ENCODE assay signal across 13 cellular contexts in the genomic region with DNA sequence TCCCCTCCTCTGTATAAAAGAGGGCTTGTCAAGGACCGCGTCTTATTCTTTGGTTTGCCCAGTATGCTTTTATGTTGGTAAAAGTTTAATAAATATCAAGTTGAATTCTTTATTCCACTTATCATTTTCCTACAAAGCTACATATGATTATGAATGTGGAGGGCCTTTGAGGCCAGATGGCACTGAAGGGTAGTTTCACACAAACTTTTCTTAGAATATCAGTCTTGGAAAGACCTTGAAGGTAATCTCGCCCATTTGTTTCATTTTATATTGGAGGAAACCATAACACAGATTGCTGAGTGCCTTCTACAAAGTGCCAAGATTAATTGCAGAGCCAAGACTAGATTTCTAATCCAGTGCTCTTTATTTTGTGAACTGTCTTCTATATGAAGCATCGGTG. TPM values are rescaled to one million over a fixed set of nuclear protein-coding genes. Genes with fewer than 3 reads are reported as not detected.
DNase-seq lines count a peak whose midpoint lies in the region; ATAC-seq and TF ChIP-seq lines count a peak whose summit lies in the region.
"Had no signal": no experiment of that assay in that cellular context is flagged by ENCODE, and none has a peak within 500 bp of the region (broad histone marks: within the 10 kb centered on the region; RNA-seq: fewer than 3 reads in every experiment).

No MANE protein-coding gene starts in this region.

- no peak overlapping the region for H2AK5ac ChIP-seq in trophoblast cell (ENCODE audit: low read length)

- peaks cover 11% of the 10 kb centered on the region for H3K36me3 ChIP-seq in endodermal cell (ENCODE audit: control insufficient read depth, insufficient read depth, low read length)
- H3K36me3 ChIP-seq in trophoblast cell (ENCODE audit: control insufficient read depth in 1 of 2, insufficient read depth in 2 of 2, low read length in 2 of 2): peaks cover 0 to 4% of the 10 kb centered on the region in 2 experiments

- no peak for ATAC-seq in stimulated activated naive CD8-positive, alpha-beta T cell treated with anti-CD3 and anti-CD28 coated beads, Interleukin-15, amount 100 ng/mL, for 72 hours
- ATAC-seq in foreskin keratinocyte: no peak
- ATAC-seq in natural killer cell: no peak

- intact Hi-C loops in natural killer cell (cut with micrococcal nuclease): no loop called here

- H2AFZ ChIP-seq in trophoblast cell (ENCODE audit: insufficient read depth, low read length, poor library complexity): no peak overlapping the region

- no peak overlapping the region for H4K12ac ChIP-seq in trophoblast cell (ENCODE audit: low read depth, low read length)

- H4K91ac ChIP-seq in trophoblast cell (ENCODE audit: low read depth, low read length): no peak overlapping the region

- H2BK5ac ChIP-seq in trophoblast cell (ENCODE audit: low read depth, low read length, poor library complexity): no peak overlapping the region

- peaks cover 81% of the 10 kb centered on the region for H3K4me1 Mint-ChIP-seq in stimulated activated naive CD8-positive, alpha-beta T cell treated with anti-CD3 and anti-CD28 coated beads, Interleukin-15, Interleukin-2, amounts not matched to agents 100 ng/mL and 50 ng/mL, for 24 hours (ENCODE audit: low read depth)
- peaks cover 85% of the 10 kb centered on the region for H3K4me1 Mint-ChIP-seq in stimulated activated naive CD8-positive, alpha-beta T cell treated with anti-CD3 and anti-CD28 coated beads, Interleukin-15, amount 100 ng/mL, for 72 hours
- H3K4me1 Mint-ChIP-seq in endodermal cell (peaks cover 49% of the 10 kb centered on the region), progenitor cell of endocrine pancreas (ENCODE audit: low read depth) (peaks cover 43% of the 10 kb centered on the region), natural killer cell (peaks cover 17 to 29% of the 10 kb centered on the region in 2 donors)

- TF ChIP-seq CTCF in endodermal cell (conservative IDR thresholded peaks at IDR 0.05): no peak
- no peak for TF ChIP-seq CTCF in progenitor cell of endocrine pancreas (IDR thresholded peaks at IDR 0.05; ENCODE audit: unreplicated experiment)
- TF ChIP-seq CTCF in foreskin keratinocyte (conservative IDR thresholded peaks at IDR 0.05): no peak
- no peak for TF ChIP-seq CTCF in natural killer cell (IDR thresholded peaks at IDR 0.05)

- no peak overlapping the region for H3K4me3 Mint-ChIP-seq in stimulated activated naive CD8-positive, alpha-beta T cell treated with anti-CD3 and anti-CD28 coated beads, Interleukin-15, Interleukin-2, amounts not matched to agents 100 ng/mL and 50 ng/mL, for 24 hours
- H3K4me3 Mint-ChIP-seq in stimulated activated naive CD8-positive, alpha-beta T cell treated with anti-CD3 and anti-CD28 coated beads, Interleukin-15, amount 100 ng/mL, for 72 hours: no peak overlapping the region
- H3K4me3 Mint-ChIP-seq in endodermal cell: no peak overlapping the region
- H3K4me3 Mint-ChIP-seq in progenitor cell of endocrine pancreas (ENCODE audit: low read depth): no peak overlapping the region
- no peak overlapping the region for H3K4me3 Mint-ChIP-seq in natural killer cell

- no peak overlapping the region for H4K8ac ChIP-seq in trophoblast cell (ENCODE audit: low read depth, low read length)

- H3K36me3 Mint-ChIP-seq in stimulated activated naive CD8-positive, alpha-beta T cell treated with anti-CD3 and anti-CD28 coated beads, Interleukin-15, Interleukin-2, amounts not matched to agents 100 ng/mL and 50 ng/mL, for 24 hours (ENCODE audit: low read depth): peaks cover 47% of the 10 kb centered on the region
- H3K36me3 Mint-ChIP-seq in endodermal cell (ENCODE audit: low read depth) (peaks cover 5% of the 10 kb centered on the region), progenitor cell of endocrine pancreas (ENCODE audit: insufficient read depth) (peaks cover 4% of the 10 kb centered on the region), natural killer cell (no peaks in the 10 kb centered on the region)

- DNase-seq in stimulated activated naive CD8-positive, alpha-beta T cell treated with anti-CD3 and anti-CD28 coated beads, Interleukin-15, amount 100 ng/mL, for 72 hours: no peak
- DNase-seq in endodermal cell (no peak), progenitor cell of endocrine pancreas (ENCODE audit: low spot score, unreplicated experiment) (no peak), foreskin keratinocyte (no peak), natural killer cell (no peak), trophoblast cell (no peak)
- DNase-seq: KBM-7; NCI-H226; NCI-H69; NK-92 treated with Interleukin-12 subunit alpha and Interleukin-12 subunit beta, amount 100 ng/mL, for 24 hours had no signal

- H2BK120ac ChIP-seq in trophoblast cell (ENCODE audit: insufficient read depth, low read length, poor library complexity): no peak overlapping the region

- peaks cover 2% of the 10 kb centered on the region for H3K79me1 ChIP-seq in trophoblast cell (ENCODE audit: low read length)

- H3K9ac ChIP-seq in endodermal cell (ENCODE audit: extremely low read depth, low read length, poor library complexity, severe bottlenecking) (no peak overlapping the region), trophoblast cell (ENCODE audit: low read length) (no peak overlapping the region)
- H3K9ac ChIP-seq: BLaER1 treated with 17β-estradiol and CSF1 and Interleukin-3, amounts not matched to agents 10 nM and 100 nM had no signal

- H3K4me3 ChIP-seq in endodermal cell (ENCODE audit: low read length): peak overlapping the region; percentile 3
- no peak overlapping the region for H3K4me3 ChIP-seq in trophoblast cell (ENCODE audit: low read depth, low read length)
- H3K4me3 ChIP-seq: BLaER1 treated with 17β-estradiol and CSF1 and Interleukin-3, amounts not matched to agents 10 nM and 100 nM had no signal

- no peak overlapping the region for H3K23ac ChIP-seq in trophoblast cell (ENCODE audit: low read length)

- no peak overlapping the region for H3K4ac ChIP-seq in trophoblast cell (ENCODE audit: low read depth, low read length)

- peak overlapping the region; percentile 10 for H3K27ac Mint-ChIP-seq in stimulated activated naive CD8-positive, alpha-beta T cell treated with anti-CD3 and anti-CD28 coated beads, Interleukin-15, Interleukin-2, amounts not matched to agents 100 ng/mL and 50 ng/mL, for 24 hours
- H3K27ac Mint-ChIP-seq in stimulated activated naive CD8-positive, alpha-beta T cell treated with anti-CD3 and anti-CD28 coated beads, Interleukin-15, amount 100 ng/mL, for 72 hours: no peak overlapping the region
- H3K27ac Mint-ChIP-seq in endodermal cell: no peak overlapping the region
- peak overlapping the region; percentile 97 for H3K27ac Mint-ChIP-seq in progenitor cell of endocrine pancreas
- no peak overlapping the region for H3K27ac Mint-ChIP-seq in natural killer cell

- no peaks in the 10 kb centered on the region for H3K9me3 ChIP-seq in endodermal cell (ENCODE audit: control insufficient read depth, low read length)
- H3K9me3 ChIP-seq in trophoblast cell (ENCODE audit: insufficient read depth, low read depth, low read length): no peaks in the 10 kb centered on the region

- H3K4me2 ChIP-seq in trophoblast cell (ENCODE audit: low read length): no peak overlapping the region
- H3K4me2 ChIP-seq: BLaER1 treated with 17β-estradiol and CSF1 and Interleukin-3, amounts not matched to agents 10 nM and 100 nM had no signal

- no peaks in the 10 kb centered on the region for H3K27me3 Mint-ChIP-seq in stimulated activated naive CD8-positive, alpha-beta T cell treated with anti-CD3 and anti-CD28 coated beads, Interleukin-15, Interleukin-2, amounts not matched to agents 100 ng/mL and 50 ng/mL, for 24 hours
- no peaks in the 10 kb centered on the region for H3K27me3 Mint-ChIP-seq in stimulated activated naive CD8-positive, alpha-beta T cell treated with anti-CD3 and anti-CD28 coated beads, Interleukin-15, amount 100 ng/mL, for 72 hours
- H3K27me3 Mint-ChIP-seq in endodermal cell (ENCODE audit: insufficient read depth): no peaks in the 10 kb centered on the region
- no peaks in the 10 kb centered on the region for H3K27me3 Mint-ChIP-seq in progenitor cell of endocrine pancreas
- H3K27me3 Mint-ChIP-seq in natural killer cell (ENCODE audit: low read depth in 2 of 2): no peaks in the 10 kb centered on the region

- H3K27me3 ChIP-seq in endodermal cell (ENCODE audit: control insufficient read depth, insufficient read depth, low read length, poor library complexity, severe bottlenecking): no peaks in the 10 kb centered on the region
- H3K27me3 ChIP-seq in foreskin keratinocyte: no peaks in the 10 kb centered on the region
- no peaks in the 10 kb centered on the region for H3K27me3 ChIP-seq in trophoblast cell (ENCODE audit: insufficient read depth, low read length)
- H3K27me3 ChIP-seq: BLaER1 treated with 17β-estradiol and CSF1 and Interleukin-3, amounts not matched to agents 10 nM and 100 nM had no signal

- no peak overlapping the region for H2BK12ac ChIP-seq in trophoblast cell (ENCODE audit: low read length)

- no peak overlapping the region for H3K18ac ChIP-seq in trophoblast cell (ENCODE audit: low read length)

- no peak overlapping the region for H3K14ac ChIP-seq in trophoblast cell (ENCODE audit: low read length)

- H3K27ac ChIP-seq in endodermal cell (ENCODE audit: low read depth, low read length) (no peak overlapping the region), foreskin keratinocyte (no peak overlapping the region), trophoblast cell (ENCODE audit: low read depth, low read length) (no peak overlapping the region)
- H3K27ac ChIP-seq: BLaER1 treated with 17β-estradiol and CSF1 and Interleukin-3, amounts not matched to agents 10 nM and 100 nM; RWPE1 had no signal

- H3K79me2 ChIP-seq in trophoblast cell (ENCODE audit: control insufficient read depth, insufficient read depth, low read length, poor library complexity): peaks cover 3% of the 10 kb centered on the region

- H3K9me3 Mint-ChIP-seq in stimulated activated naive CD8-positive, alpha-beta T cell treated with anti-CD3 and anti-CD28 coated beads, Interleukin-15, Interleukin-2, amounts not matched to agents 100 ng/mL and 50 ng/mL, for 24 hours: no peaks in the 10 kb centered on the region
- no peaks in the 10 kb centered on the region for H3K9me3 Mint-ChIP-seq in stimulated activated naive CD8-positive, alpha-beta T cell treated with anti-CD3 and anti-CD28 coated beads, Interleukin-15, amount 100 ng/mL, for 72 hours
- no peaks in the 10 kb centered on the region for H3K9me3 Mint-ChIP-seq in endodermal cell
- H3K9me3 Mint-ChIP-seq in progenitor cell of endocrine pancreas (ENCODE audit: low read depth): no peaks in the 10 kb centered on the region
- no peaks in the 10 kb centered on the region for H3K9me3 Mint-ChIP-seq in natural killer cell

- H3K4me1 ChIP-seq in endodermal cell (ENCODE audit: control insufficient read depth, insufficient read depth, low read length) (peaks cover 12% of the 10 kb centered on the region), foreskin keratinocyte (peaks cover 8% of the 10 kb centered on the region), trophoblast cell (ENCODE audit: control insufficient read depth in 1 of 2, insufficient read depth in 2 of 2, low read length in 2 of 2) (peaks cover 0 to 6% of the 10 kb centered on the region in 2 experiments)

- 88 to 100% methylated on average over 1 of the region's 4 CpGs for WGBS in endodermal cell (ENCODE audit: insufficient coverage in 1 of 2, insufficient read length in 1 of 2), 2 experiments
- WGBS in trophoblast cell (ENCODE audit: extremely low coverage, insufficient coverage, insufficient read length): no CpG with 5 or more reads among the region's 4 CpGs

RNA-seq across cellular contexts. Expression of gene FUBP1, which starts 5.8 kb away (rescaled TPM):
- 100 to 1,000 TPM; 220 to 242 TPM for total RNA-seq in endodermal cell
- 247 TPM for polyA plus RNA-seq in endodermal cell (2013, experiment 1 of 2)
- polyA plus RNA-seq in endodermal cell (2013, experiment 2 of 2): 226 TPM
- 259 and 270 TPM in 2 replicates for total RNA-seq in progenitor cell of endocrine pancreas
- total RNA-seq in foreskin keratinocyte: 140 and 146 TPM in 2 replicates
- polyA plus RNA-seq in foreskin keratinocyte: 60.7 and 73.1 TPM in 2 replicates
- total RNA-seq in natural killer cell: 100 to 1,000 TPM; 247 to 285 (median 249) TPM
- 144 TPM in 2 replicates for polyA plus RNA-seq in trophoblast cell (2013)

RNA-seq across cellular contexts. Expression of gene DNAJB4, which starts 20.1 kb away (rescaled TPM):
- total RNA-seq in endodermal cell (10 to 100 TPM; 16.4 to 38.4 TPM), progenitor cell of endocrine pancreas (27.2 and 30.1 TPM in 2 replicates), foreskin keratinocyte (14.1 and 19.9 TPM in 2 replicates), natural killer cell (10 to 100 TPM; 26.8 to 30.7 (median 28.2) TPM)
- polyA plus RNA-seq in endodermal cell (2013, experiment 1 of 2): 18.4 TPM
- polyA plus RNA-seq in endodermal cell (2013, experiment 2 of 2): 21.3 TPM
- polyA plus RNA-seq in foreskin keratinocyte: 6.0 and 7.2 TPM in 2 replicates
- 14.4 and 14.5 TPM in 2 replicates for polyA plus RNA-seq in trophoblast cell (2013)

Comparison
In these comparisons a context has a peak if more than half of its experiments do, and no peak if none do; other contexts are left out.
1. H3K27ac Mint-ChIP-seq: peak in stimulated activated naive CD8-positive, alpha-beta T cell treated with anti-CD3 and anti-CD28 coated beads, Interleukin-15, Interleukin-2, amounts not matched to agents 100 ng/mL and 50 ng/mL, for 24 hours (single experiment) and progenitor cell of endocrine pancreas (single experiment); none in stimulated activated naive CD8-positive, alpha-beta T cell treated with anti-CD3 and anti-CD28 coated beads, Interleukin-15, amount 100 ng/mL, for 72 hours (0 of 2), endodermal cell (single experiment) and natural killer cell (0 of 2).